16 cellular contexts compared by ENCODE assay signal in genomic region chr1:199122532-199123311, GRCh38.
A peak's percentile ranks its signal among the peaks of the same experiment; 100 is the strongest.
DNase-seq lines count a peak whose midpoint lies in the region; ATAC-seq, FAIRE-seq and TF ChIP-seq lines count a peak whose summit lies in the region.
"Had no signal": no experiment of that assay in that cellular context is flagged by ENCODE, and none has a peak within 500 bp of the region (broad histone marks: within the 10 kb centered on the region; RNA-seq: fewer than 3 reads in every experiment).

No MANE protein-coding gene starts in this region.

- POLR2A ChIA-PET in activated CD4-positive, alpha-beta T cell treated with anti-CD3 and anti-CD28 coated beads, Interleukin-2, amount 10 ng/mL, durations not matched to agents 7 days and 5 days (lab: Charles Lee): no interaction called here

- H3K27ac Mint-ChIP-seq in activated CD4-positive, alpha-beta T cell treated with anti-CD3 and anti-CD28 coated beads, Interleukin-2, amount 10 ng/mL, durations not matched to agents 7 days and 5 days: no peak overlapping the region
- H3K27ac Mint-ChIP-seq: activated naive CD4-positive, alpha-beta T cell treated with anti-CD3 and anti-CD28 coated beads for 36 hours had no signal

- peaks cover 6% of the 10 kb centered on the region for H3K9me3 Mint-ChIP-seq in activated CD4-positive, alpha-beta T cell treated with anti-CD3 and anti-CD28 coated beads, Interleukin-2, amount 10 ng/mL, durations not matched to agents 7 days and 5 days
- H3K9me3 Mint-ChIP-seq: activated naive CD4-positive, alpha-beta T cell treated with anti-CD3 and anti-CD28 coated beads for 36 hours had no signal

- no peak overlapping the region for H3K4me3 ChIP-seq in MG63
- no peak overlapping the region for H3K4me3 ChIP-seq in bronchial epithelial cell (ENCODE audit: low read depth, low read length)
- H3K4me3 ChIP-seq: cardiac muscle cell, thoracic aorta had no signal

- no peak overlapping the region for H3K4me3 Mint-ChIP-seq in activated CD4-positive, alpha-beta T cell treated with anti-CD3 and anti-CD28 coated beads, Interleukin-2, amount 10 ng/mL, durations not matched to agents 7 days and 5 days
- H3K4me3 Mint-ChIP-seq: activated naive CD4-positive, alpha-beta T cell treated with anti-CD3 and anti-CD28 coated beads for 36 hours had no signal

- H3K27me3 Mint-ChIP-seq in activated CD4-positive, alpha-beta T cell treated with anti-CD3 and anti-CD28 coated beads, Interleukin-2, amount 10 ng/mL, durations not matched to agents 7 days and 5 days: peaks cover 2% of the 10 kb centered on the region

- CTCF ChIA-PET in activated CD4-positive, alpha-beta T cell treated with anti-CD3 and anti-CD28 coated beads, Interleukin-2, amount 10 ng/mL, durations not matched to agents 7 days and 5 days (lab: Charles Lee): interaction anchor here (0.8 to 1.8 kb wide), 5 partner anchors 8 to 228 kb away, joined by 3 to 7 read pairs (median 3); no protein-coding TSS in a partner anchor

- no peaks in the 10 kb centered on the region for H3K27me3 ChIP-seq in MG63
- no peaks in the 10 kb centered on the region for H3K27me3 ChIP-seq in bronchial epithelial cell (ENCODE audit: control insufficient read depth, insufficient read depth, low read length)
- H3K27me3 ChIP-seq: BE2C, cardiac muscle cell had no signal

- TF ChIP-seq CTCF in bronchial epithelial cell (IDR thresholded peaks at IDR 0.05; ENCODE audit: insufficient read depth, low read length, severe bottlenecking): no peak

- H3K36me3 ChIP-seq in MG63 (no peaks in the 10 kb centered on the region), bronchial epithelial cell (ENCODE audit: control insufficient read depth, insufficient read depth, low read length) (no peaks in the 10 kb centered on the region)
- H3K36me3 ChIP-seq: BE2C, cardiac muscle cell, thoracic aorta, WERI-Rb-1 had no signal

- no peak for ATAC-seq in HG02885 (IDR thresholded peaks at IDR 0.05; ENCODE audit: poor library complexity, unreplicated experiment)

- no peaks in the 10 kb centered on the region for H3K9me3 ChIP-seq in MG63
- H3K9me3 ChIP-seq: BE2C, thoracic aorta had no signal

- H3K36me3 Mint-ChIP-seq in activated CD4-positive, alpha-beta T cell treated with anti-CD3 and anti-CD28 coated beads, Interleukin-2, amount 10 ng/mL, durations not matched to agents 7 days and 5 days (ENCODE audit: low read depth): no peaks in the 10 kb centered on the region

- FAIRE-seq in bronchial epithelial cell (lab: Jason Lieb, UNC): no peak

- peaks cover 6% of the 10 kb centered on the region for H3K4me1 Mint-ChIP-seq in activated CD4-positive, alpha-beta T cell treated with anti-CD3 and anti-CD28 coated beads, Interleukin-2, amount 10 ng/mL, durations not matched to agents 7 days and 5 days

- DNase-seq in ELR (ENCODE audit: low read depth): peak; percentile 92
- DNase-seq in MG63: peak; percentile 2
- peak; percentile 84 for DNase-seq in bronchial epithelial cell (ENCODE audit: low read depth)
- peak; percentile 31 for DNase-seq in myocyte (ENCODE audit: low read depth)
- no peak for DNase-seq in midbrain (lab: John Stamatoyannopoulos, UW)
- no peak for DNase-seq in stimulated activated CD4-positive, alpha-beta T cell treated with anti-CD3 and anti-CD28 coated beads, Interleukin-1b, Interleukin-23, amount 100 ng/mL, for 48 hours
- no peak for DNase-seq in activated CD4-positive, alpha-beta T cell treated with anti-CD3 and anti-CD28 coated beads, Interleukin-2, amount 10 ng/mL, durations not matched to agents 7 days and 5 days
- DNase-seq: activated naive CD4-positive, alpha-beta T cell treated with anti-CD3 and anti-CD28 coated beads for 36 hours; BE2C; NCI-H1105 treated with DMSO at 0.1 percent for 48 hours; NCI-H2227 treated with DMSO at 0.1 percent for 48 hours; stimulated activated CD4-positive, alpha-beta T cell treated with anti-CD3 and anti-CD28 coated beads, Interleukin-2, amount 100 ng/mL, for 24 hours; WERI-Rb-1 had no signal

Comparison
In these comparisons a context has a peak if more than half of its experiments do, and no peak if none do; other contexts are left out.
1. DNase-seq: peak in ELR (single experiment), MG63 (single experiment), bronchial epithelial cell (single experiment) and myocyte (single experiment); none in midbrain (single experiment), stimulated activated CD4-positive, alpha-beta T cell treated with anti-CD3 and anti-CD28 coated beads, Interleukin-1b, Interleukin-23, amount 100 ng/mL, for 48 hours (single experiment) and activated CD4-positive, alpha-beta T cell treated with anti-CD3 and anti-CD28 coated beads, Interleukin-2, amount 10 ng/mL, durations not matched to agents 7 days and 5 days (single experiment).